ENCODE assay signal across 8 cellular contexts in the genomic region with DNA sequence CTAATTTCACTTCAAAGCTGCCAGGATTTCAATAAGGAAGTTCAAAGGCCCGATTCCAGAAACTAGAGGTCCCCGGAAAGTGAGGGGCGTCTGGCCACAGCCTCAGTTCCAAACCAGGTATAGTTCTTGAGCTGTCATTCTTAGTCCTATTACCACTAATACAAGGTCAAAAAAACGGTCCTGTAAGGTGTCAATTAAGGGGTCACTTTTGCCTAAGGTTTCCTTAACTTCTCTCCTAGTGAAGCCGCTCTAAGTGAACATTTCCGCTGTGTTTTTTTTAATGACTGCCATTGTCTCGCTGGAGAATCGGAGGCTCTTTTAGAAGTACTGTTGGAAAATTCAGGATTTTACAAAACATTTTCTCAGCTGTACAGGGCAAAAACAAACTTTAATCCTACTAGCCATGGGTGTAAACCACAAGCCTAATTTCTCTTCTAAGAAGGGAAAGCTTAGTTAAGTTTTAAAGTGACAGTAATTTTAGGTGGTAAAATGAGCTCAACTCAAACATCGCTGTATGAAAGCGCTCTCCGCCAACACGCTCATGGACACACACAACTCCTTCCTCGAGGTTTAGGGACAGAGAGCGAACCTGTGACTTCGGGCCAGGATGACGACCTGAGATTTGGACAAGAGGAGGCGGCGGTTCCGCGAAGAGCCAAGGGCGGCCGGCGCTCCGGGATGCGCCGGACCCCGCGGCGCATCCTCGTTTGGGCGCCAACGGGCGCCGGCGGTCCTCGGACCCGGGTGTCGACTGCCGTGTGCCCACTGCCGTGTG.
DNase-seq lines count a peak whose midpoint lies in the region; ATAC-seq and TF ChIP-seq lines count a peak whose summit lies in the region.

No MANE protein-coding gene starts in this region.

- peak overlapping the region; percentile 70; the same call in 1 of the 2 replicates for H2BK20ac ChIP-seq in IMR-90 (ENCODE audit: low read depth, low read length)

- H3K4me1 ChIP-seq in IMR-90 (ENCODE audit: control insufficient read depth, insufficient read depth, low read length), result peaks cover 9% of the 10 kb centered on the region
- no peaks in the 10 kb centered on the region for H3K4me1 ChIP-seq in mesendoderm (ENCODE audit: control insufficient read depth, low read depth, low read length)
- H3K4me1 ChIP-seq in upper lobe of left lung, result peaks cover 11 to 14% (median 12%) of the 10 kb centered on the region in 4 donors

- H4K8ac ChIP-seq in IMR-90 (ENCODE audit: low read depth in 2 of 2, low read length in 2 of 2) (peak overlapping the region; percentile 36 to 97), mesendoderm (ENCODE audit: low read depth, low read length) (no peak overlapping the region)

- H3K79me2 ChIP-seq in mesendoderm (ENCODE audit: control insufficient read depth, insufficient read depth, low read length), result no peaks in the 10 kb centered on the region

- 0 out of 2 replicates have a peak, but pooled peaks cover 2% of the 10 kb centered on the region for H3K9me1 ChIP-seq in IMR-90 (ENCODE audit: insufficient read depth, low read length)

- H3K4ac ChIP-seq in IMR-90 (ENCODE audit: low read depth, low read length), result peak overlapping the region; percentile 97
- H3K4ac ChIP-seq in mesendoderm (ENCODE audit: low read depth, low read length), result no peak overlapping the region

- H2BK5ac ChIP-seq in IMR-90 (ENCODE audit: low read depth, low read length, poor library complexity, severe bottlenecking), result peak overlapping the region; percentile 90
- no peak overlapping the region for H2BK5ac ChIP-seq in mesendoderm (ENCODE audit: low read length)

- no peaks in the 10 kb centered on the region for H4K20me1 ChIP-seq in IMR-90 (ENCODE audit: insufficient read depth, low read length)

- H3K18ac ChIP-seq in IMR-90 (ENCODE audit: low read depth, low read length), result peak overlapping the region; percentile 99
- H3K18ac ChIP-seq in mesendoderm (ENCODE audit: low read length), result peak overlapping the region; percentile 72

- H3K4me3 ChIP-seq in AG04449 (ENCODE audit: low read depth, low read length) (peak overlapping the region; percentile 76), IMR-90 (ENCODE audit: insufficient read depth, low read depth, low read length) (peak overlapping the region; percentile 98), cardiac fibroblast (replicated peaks in 1 of 2; ENCODE audit: low read depth in 2 of 2, low read length in 2 of 2) (peak overlapping the region; percentile 81 to 82), mesendoderm (ENCODE audit: low read length) (peak overlapping the region; percentile 8), upper lobe of left lung (peak overlapping the region; percentile 29 to 56 (median 47))

- H3K23ac ChIP-seq in IMR-90 (ENCODE audit: low read depth, low read length) (peak overlapping the region; percentile 100), mesendoderm (ENCODE audit: low read length) (no peak overlapping the region)

- H2BK120ac ChIP-seq in IMR-90 (ENCODE audit: low read depth, low read length) (peak overlapping the region; percentile 95), mesendoderm (ENCODE audit: low read depth, low read length) (peak overlapping the region; percentile 15)

- CTCF ChIA-PET in AG04449 (lab: Yijun Ruan, JAX) (interaction anchor here (1.0 to 2.4 kb wide), 7 partner anchors 9 to 232 kb away, joined by 3 to 12 read pairs (median 4); no protein-coding TSS in a partner anchor), IMR-90 (lab: Yijun Ruan, JAX) (interaction anchor here (0.7 to 2.0 kb wide), 3 partner anchors 47 to 130 kb away, joined by 3 to 7 read pairs (median 4); no protein-coding TSS in a partner anchor)

- intact Hi-C loops in IMR-90 (cut with micrococcal nuclease), result loop anchor here (1.0 to 10.0 kb wide), 7 partner anchors 32 to 436 kb away; partner anchors contain the start of genes CDKN2A, CDKN2B-AS1 and KLHL9

- H3K9me3 ChIP-seq in IMR-90 (ENCODE audit: control insufficient read depth, insufficient read depth, low read length) (no peaks in the 10 kb centered on the region), upper lobe of left lung (no peaks in the 10 kb centered on the region)

- peak overlapping the region; percentile 73 for H2AK9ac ChIP-seq in IMR-90 (replicated peaks; ENCODE audit: low read depth, low read length, poor library complexity)

- TF ChIP-seq CTCF in AG04449 (IDR thresholded peaks at IDR 0.05; ENCODE audit: insufficient read depth, low read length, missing control alignments) (no peak), IMR-90 (conservative IDR thresholded peaks at IDR 0.05; ENCODE audit: low read depth, low read length) (no peak), cardiac fibroblast (IDR thresholded peaks at IDR 0.05; ENCODE audit: low read depth, low read length) (no peak), upper lobe of left lung (IDR thresholded peaks at IDR 0.05) (no peak)

- dilution Hi-C loops in IMR-90 (cut with HindIII; ENCODE audit: low sequenced_read_pairs, unreplicated experiment), result loop anchor here (25.0 kb wide), 1 partner anchor 228 kb away; no protein-coding TSS in a partner anchor

- peak overlapping the region; percentile 99 for H2AFZ ChIP-seq in IMR-90 (replicated peaks; ENCODE audit: low read length, poor library complexity)

- TF ChIP-seq RAD21 in IMR-90 (IDR thresholded peaks at IDR 0.05; ENCODE audit: low read length), result no peak

- peak overlapping the region; percentile 94 for H3K56ac ChIP-seq in IMR-90 (ENCODE audit: extremely low read depth, insufficient read depth, low read length)
- peak overlapping the region; percentile 81 for H3K56ac ChIP-seq in mesendoderm (ENCODE audit: low read length)

- peak overlapping the region; percentile 88 for H3K9ac ChIP-seq in IMR-90 (ENCODE audit: low read depth, low read length)
- H3K9ac ChIP-seq in mesendoderm (ENCODE audit: low read length), result peak overlapping the region; percentile 68

- WGBS in IMR-90 (ENCODE audit: extremely low coverage in 2 of 2, insufficient read length in 1 of 2), 2 experiments, result 0% methylated on average over 4 of the region's 40 CpGs; no CpG with 5 or more reads in 1 of the 2 experiments
- WGBS in mesendoderm (ENCODE audit: extremely low coverage, insufficient coverage, low lambda C conversion rate), result no CpG with 5 or more reads among the region's 40 CpGs
- WGBS in upper lobe of left lung, 2 donors, result 12 to 20% methylated on average over 13 to 35 of the region's 40 CpGs

- ATAC-seq in GM18517 (IDR thresholded peaks at IDR 0.05; ENCODE audit: unreplicated experiment), result peak; percentile 15
- peak; percentile 43 for ATAC-seq in IMR-90 (ENCODE audit: low read depth)
- peak in 1 of 2 donors; percentile 56 for ATAC-seq in upper lobe of left lung (ENCODE audit: low FRiP score in 2 of 2)

- H3K79me1 ChIP-seq in IMR-90 (ENCODE audit: low read depth in 1 of 2, low read length in 2 of 2) (peaks cover 0 to 13% of the 10 kb centered on the region in 2 experiments; a peak in 2 of 4 replicates), mesendoderm (ENCODE audit: low read length) (no peaks in the 10 kb centered on the region)

- in situ Hi-C loops in IMR-90 (cut with MboI; ENCODE audit: low sequenced_read_pairs), result loop anchor here (5.0 kb wide), 1 partner anchor 128 kb away; no protein-coding TSS in a partner anchor

- H3K4me2 ChIP-seq in IMR-90 (ENCODE audit: low read depth, low read length), result peak overlapping the region; percentile 99
- peak overlapping the region; percentile 31 for H3K4me2 ChIP-seq in mesendoderm (ENCODE audit: low read length)

- DNase-seq in AG04449 (ENCODE audit: low read depth, low spot score), result no peak
- peak; percentile 41 for DNase-seq in IMR-90
- peak; percentile 48 to 59 for DNase-seq in cardiac fibroblast (ENCODE audit: low read depth in 2 of 2)
- DNase-seq in mesendoderm, result peak; percentile 75
- DNase-seq in upper lobe of left lung, result no peak
- DNase-seq in SIG-M5 treated with dmso at 0.1 percent for 504 hours (lab: John Stamatoyannopoulos, UW; ENCODE audit: unreplicated experiment), result no peak
- DNase-seq in NCI-H446 (lab: John Stamatoyannopoulos, UW), result no peak

- TF ChIP-seq POLR2A in IMR-90 (IDR thresholded peaks at IDR 0.05; ENCODE audit: low read depth, low read length), result no peak
- no peak for TF ChIP-seq POLR2A in upper lobe of left lung (IDR thresholded peaks at IDR 0.05)

- peak overlapping the region; percentile 83 for H3K27ac ChIP-seq in IMR-90 (ENCODE audit: insufficient read depth, low read length)
- H3K27ac ChIP-seq in mesendoderm (ENCODE audit: low read depth, low read length), result no peak overlapping the region
- peak overlapping the region in 1 of 4 donors; percentile 14 for H3K27ac ChIP-seq in upper lobe of left lung

- no peaks in the 10 kb centered on the region for H3K36me3 ChIP-seq in IMR-90 (ENCODE audit: control insufficient read depth, insufficient read depth, low read length)
- no peaks in the 10 kb centered on the region for H3K36me3 ChIP-seq in mesendoderm (ENCODE audit: control insufficient read depth, insufficient read depth, low read length)
- H3K36me3 ChIP-seq in upper lobe of left lung, result no peaks in the 10 kb centered on the region

- no peak for TF ChIP-seq EP300 in upper lobe of left lung (IDR thresholded peaks at IDR 0.05)

- BruUV-seq in IMR-90 (replicated peaks; lab: Mats Ljungman, UMichigan), result TSS peak; percentile 50

- H4K91ac ChIP-seq in IMR-90 (ENCODE audit: insufficient read depth, low read depth, low read length), result peak overlapping the region; percentile 82

- H3K27me3 ChIP-seq in IMR-90 (ENCODE audit: control insufficient read depth, insufficient read depth, low read length), result no peaks in the 10 kb centered on the region
- no peaks in the 10 kb centered on the region for H3K27me3 ChIP-seq in mesendoderm (ENCODE audit: insufficient read depth, low read length, poor library complexity)
- peaks cover 0 to 34% (median 14%) of the 10 kb centered on the region in 4 donors for H3K27me3 ChIP-seq in upper lobe of left lung

- H2BK15ac ChIP-seq in IMR-90 (ENCODE audit: low read depth, low read length) (peak overlapping the region; percentile 5; the same call in 2 of the 3 replicates), mesendoderm (replicated peaks; ENCODE audit: low read depth) (no peak overlapping the region)

- POLR2A ChIA-PET in AG04449 (lab: Yijun Ruan, JAX) (interaction anchor here (1.0 to 1.8 kb wide), 7 partner anchors 16 to 244 kb away, joined by 3 to 8 read pairs (median 6); no protein-coding TSS in a partner anchor), IMR-90 (lab: Charles Lee; ENCODE audit: unreplicated experiment) (no interaction called here)

- peak overlapping the region; percentile 90 for H4K5ac ChIP-seq in IMR-90 (ENCODE audit: low read depth, low read length)
- no peak overlapping the region for H4K5ac ChIP-seq in mesendoderm (ENCODE audit: low read length)

- peak overlapping the region; percentile 95 for H3K14ac ChIP-seq in IMR-90 (replicated peaks; ENCODE audit: low read depth, low read length)

- H2AK5ac ChIP-seq in IMR-90 (ENCODE audit: low read depth, low read length) (peak overlapping the region; percentile 63; the same call in 1 of the 2 replicates), mesendoderm (ENCODE audit: low read length) (no peak overlapping the region)

TF ChIP-seq in IMR-90, 13 proteins besides CTCF, POLR2A, EP300 and RAD21:
- TF ChIP-seq CHD1 (IDR thresholded peaks at IDR 0.05; ENCODE audit: low read depth, low read length) (peak; percentile 78; the same call in 1 of the 2 replicates), RFX5 (IDR thresholded peaks at IDR 0.05; ENCODE audit: low read depth, low read length) (no peak)

Comparison
In these comparisons a context has a peak if more than half of its experiments do, and no peak if none do; other contexts are left out.
1. DNase-seq: peak in IMR-90 (single experiment), cardiac fibroblast (2 of 2) and mesendoderm (single experiment); none in AG04449 (single experiment), upper lobe of left lung (0 of 2), SIG-M5 treated with dmso at 0.1 percent for 504 hours (single experiment) and NCI-H446 (0 of 2).
2. H3K4me3 ChIP-seq: peak in every context shown above with its lines; median percentile 98 in IMR-90; 82 in cardiac fibroblast; 76 in AG04449; 47 in upper lobe of left lung; 8 in mesendoderm.